In genomic region chr19:57191141-57192063, GRCh38 we compare ENCODE assay signal across 8 cellular contexts. TPM values are rescaled to one million over a fixed set of nuclear protein-coding genes. Genes with fewer than 3 reads are reported as not detected.
A peak's percentile ranks its signal among the peaks of the same experiment; 100 is the strongest.
DNase-seq lines count a peak whose midpoint lies in the region; ATAC-seq and TF ChIP-seq lines count a peak whose summit lies in the region.

Gene ZNF264 (plus strand): TSS chr19:57191500. CDS start chr19:57191914, 414 bp downstream.

- peaks cover 19% of the 10 kb centered on the region for H3K4me1 Mint-ChIP-seq in T-helper 1 cell treated with Interleukin-12 subunit alpha and Interleukin-12 subunit beta and Interleukin-4 antibody, amounts not matched to agents 30 μg/mL and 1 μg/mL, for 36 hours (ENCODE audit: low read depth)

- peaks cover 29% of the 10 kb centered on the region for H3K36me3 ChIP-seq in left ventricle myocardium inferior
- H3K36me3 ChIP-seq in upper lobe of left lung = peaks cover 20 to 33% (median 31%) of the 10 kb centered on the region in 4 donors

- 0 to 2% methylated on average over 6 to 62 of the region's 81 CpGs for WGBS in upper lobe of left lung, 2 donors

- peak within 1 kb of the TSS; percentile 95 for H3K4me3 Mint-ChIP-seq in T-helper 1 cell treated with Interleukin-12 subunit alpha and Interleukin-12 subunit beta and Interleukin-4 antibody, amounts not matched to agents 30 μg/mL and 1 μg/mL, for 36 hours

- H3K4me1 ChIP-seq in left ventricle myocardium inferior (peaks cover 38% of the 10 kb centered on the region), upper lobe of left lung (peaks cover 17 to 28% (median 21%) of the 10 kb centered on the region in 4 donors)

- H3K27me3 ChIP-seq in left ventricle myocardium inferior (ENCODE audit: low read depth) (peaks cover 14% of the 10 kb centered on the region), upper lobe of left lung (no peaks in the 10 kb centered on the region)

- peak within 1 kb of the TSS; percentile 98 for H3K4me3 ChIP-seq in left ventricle myocardium inferior
- H3K4me3 ChIP-seq in upper lobe of left lung = peak within 1 kb of the TSS; percentile 81 to 97 (median 83)

- peaks cover 59% of the 10 kb centered on the region for H3K36me3 Mint-ChIP-seq in T-helper 1 cell treated with Interleukin-12 subunit alpha and Interleukin-12 subunit beta and Interleukin-4 antibody, amounts not matched to agents 30 μg/mL and 1 μg/mL, for 36 hours (ENCODE audit: low read depth)

- POLR2A ChIA-PET in GM10248 (lab: Yijun Ruan, JAX) = no interaction called here

- DNase-seq in GM10248 (ENCODE audit: extremely low spot score) = peak; percentile 93
- DNase-seq in NCI-H1105 (lab: John Stamatoyannopoulos, UW) = peak; percentile 84
- DNase-seq in amniotic stem cell (lab: John Stamatoyannopoulos, UW) = peak; percentile 63
- peak; percentile 95 for DNase-seq in left ventricle myocardium inferior
- peak; percentile 98 for DNase-seq in posterior vena cava (ENCODE audit: low spot score)
- peak; percentile 89 to 97 for DNase-seq in upper lobe of left lung

- peak within 1 kb of the TSS; percentile 92 for H3K27ac Mint-ChIP-seq in T-helper 1 cell treated with Interleukin-12 subunit alpha and Interleukin-12 subunit beta and Interleukin-4 antibody, amounts not matched to agents 30 μg/mL and 1 μg/mL, for 36 hours

- intact Hi-C loops in left ventricle myocardium inferior (cut with micrococcal nuclease) = no loop called here
- intact Hi-C loops in posterior vena cava (cut with DNase I) = no loop called here

- peaks cover 3% of the 10 kb centered on the region for H3K27me3 Mint-ChIP-seq in T-helper 1 cell treated with Interleukin-12 subunit alpha and Interleukin-12 subunit beta and Interleukin-4 antibody, amounts not matched to agents 30 μg/mL and 1 μg/mL, for 36 hours (ENCODE audit: low read depth)

- CTCF ChIA-PET in GM10248 (lab: Yijun Ruan, JAX) = interaction anchor here (0.6 kb wide), 1 partner anchor 11 kb away, joined by 3 read pairs; no protein-coding TSS in a partner anchor

- peak in 2 of 4 donors; percentile 52 to 56 for TF ChIP-seq POLR2A in upper lobe of left lung (IDR thresholded peaks at IDR 0.05)

- peaks cover 51% of the 10 kb centered on the region for H3K9me3 Mint-ChIP-seq in T-helper 1 cell treated with Interleukin-12 subunit alpha and Interleukin-12 subunit beta and Interleukin-4 antibody, amounts not matched to agents 30 μg/mL and 1 μg/mL, for 36 hours

- ATAC-seq in HG02571 (IDR thresholded peaks at IDR 0.05; ENCODE audit: unreplicated experiment) = peak; percentile 95
- peak; percentile 96 to 99 for ATAC-seq in upper lobe of left lung (ENCODE audit: low FRiP score in 2 of 2)

- TF ChIP-seq CTCF in GM10248 (IDR thresholded peaks at IDR 0.05; ENCODE audit: control extremely low read depth, extremely low read depth, low read depth, missing control alignments) (peak; percentile 7), left ventricle myocardium inferior (IDR thresholded peaks at IDR 0.05; ENCODE audit: borderline replicate concordance) (no peak), upper lobe of left lung (IDR thresholded peaks at IDR 0.05) (peak in 1 of 6 experiments; percentile 11)

- TF ChIP-seq EP300 in upper lobe of left lung (IDR thresholded peaks at IDR 0.05) = no peak

- peak within 1 kb of the TSS; percentile 89 for H3K27ac ChIP-seq in left ventricle myocardium inferior (replicated peaks)
- peak within 1 kb of the TSS; percentile 75 to 92 (median 86) for H3K27ac ChIP-seq in upper lobe of left lung

- no peaks in the 10 kb centered on the region for H3K9me3 ChIP-seq in left ventricle myocardium inferior (replicated peaks)
- peaks cover 0 to 6% (median 2%) of the 10 kb centered on the region in 4 donors for H3K9me3 ChIP-seq in upper lobe of left lung

RNA-seq across cellular contexts. Expression of gene ZNF264, which starts in this region (rescaled TPM):
- total RNA-seq in left ventricle myocardium inferior (15.5 TPM), posterior vena cava (10 to 100 TPM; 35.1 to 37.8 TPM), upper lobe of left lung (10 to 100 TPM; 35.1 to 60.1 (median 42.9) TPM)

Comparison
In these comparisons a context has a peak if more than half of its experiments do, and no peak if none do; other contexts are left out.
1. Peak in every context shown above with its lines: DNase-seq, ATAC-seq, H3K4me3 ChIP-seq and H3K27ac ChIP-seq.